Comparison of ENCODE assay signal across 10 cellular contexts in genomic region chr16:67470314-67470713, GRCh38. TPM values are rescaled to one million over a fixed set of nuclear protein-coding genes. Genes with fewer than 3 reads are reported as not detected.
DNase-seq lines count a peak whose midpoint lies in the region; ATAC-seq and TF ChIP-seq lines count a peak whose summit lies in the region.
"Had no signal": no experiment of that assay in that cellular context is flagged by ENCODE, and none has a peak within 500 bp of the region (broad histone marks: within the 10 kb centered on the region; RNA-seq: fewer than 3 reads in every experiment).

No MANE protein-coding gene starts in this region.

- 6 to 30% (median 16%) methylated on average over 4 to 7 of the region's 7 CpGs for WGBS in adrenal gland, 4 donors

- no peaks in the 10 kb centered on the region for H3K27me3 ChIP-seq in adrenal gland
- H3K27me3 ChIP-seq in subcutaneous abdominal adipose tissue (ENCODE audit: control insufficient read depth in 5 of 5, insufficient read depth in 4 of 5, low read length in 5 of 5) = no peaks in the 10 kb centered on the region
- H3K27me3 ChIP-seq: suprapubic skin had no signal

- TF ChIP-seq CTCF in adrenal gland (IDR thresholded peaks at IDR 0.05) = no peak
- TF ChIP-seq CTCF in activated CD8-positive, alpha-beta T cell treated with anti-CD3 and anti-CD28 coated beads for 36 hours (IDR thresholded peaks at IDR 0.05) = no peak

- POLR2A ChIA-PET in activated CD8-positive, alpha-beta T cell treated with anti-CD3 and anti-CD28 coated beads for 36 hours (lab: Charles Lee) = interaction anchor here (0.7 kb wide), 1 partner anchor 247 kb away, joined by 3 read pairs; no protein-coding TSS in a partner anchor

- H3K36me3 ChIP-seq in adrenal gland (replicated peaks in 1 of 2) (no peaks in the 10 kb centered on the region), subcutaneous abdominal adipose tissue (ENCODE audit: control insufficient read depth in 5 of 5, insufficient read depth in 5 of 5, low read length in 5 of 5) (peaks cover 0 to 3% (median 0%) of the 10 kb centered on the region in 5 donors)
- H3K36me3 ChIP-seq: suprapubic skin had no signal

- H3K36me3 Mint-ChIP-seq in activated CD8-positive, alpha-beta T cell treated with anti-CD3 and anti-CD28 coated beads for 36 hours (ENCODE audit: low read depth) = no peaks in the 10 kb centered on the region

- intact Hi-C loops in adrenal gland (cut with DNase I) = no loop called here
- intact Hi-C loops in activated CD8-positive, alpha-beta T cell treated with anti-CD3 and anti-CD28 coated beads for 36 hours (cut with micrococcal nuclease) = no loop called here

- peaks cover 29 to 43% of the 10 kb centered on the region in 2 donors for H3K4me1 ChIP-seq in adrenal gland (replicated peaks in 1 of 2)
- H3K4me1 ChIP-seq in subcutaneous abdominal adipose tissue (ENCODE audit: control insufficient read depth in 5 of 5, insufficient read depth in 5 of 5, low read length in 5 of 5) = peaks cover 5 to 43% (median 40%) of the 10 kb centered on the region in 5 donors

- CTCF ChIA-PET in activated CD8-positive, alpha-beta T cell treated with anti-CD3 and anti-CD28 coated beads for 36 hours (lab: Charles Lee) = interaction anchor here (1.0 to 3.0 kb wide), 5 partner anchors 12 to 210 kb away, joined by 3 to 11 read pairs (median 3); no protein-coding TSS in a partner anchor

- DNase-seq in NCI-H1092 (lab: John Stamatoyannopoulos, UW) (peak; percentile 84), adrenal gland (peak; percentile 91 to 98 (median 97)), hypothalamus (lab: John Stamatoyannopoulos, UW) (peak; percentile 18 to 96 (median 83)), SK-N-DZ (ENCODE audit: low spot score) (no peak)
- no peak for DNase-seq in activated CD8-positive, alpha-beta T cell treated with anti-CD3 and anti-CD28 coated beads for 36 hours
- DNase-seq: activated naive CD8-positive, alpha-beta T cell treated with anti-CD3 and anti-CD28 coated beads, Interleukin-2, amount 50 U/mL, for 24 hours had no signal

- ATAC-seq in HG03460 (IDR thresholded peaks at IDR 0.05; ENCODE audit: unreplicated experiment) = no peak
- ATAC-seq in activated CD8-positive, alpha-beta T cell treated with anti-CD3 and anti-CD28 coated beads for 36 hours = no peak
- ATAC-seq: activated CD4-positive, CD25-positive, alpha-beta regulatory T cell treated with anti-CD3 and anti-CD28 coated beads, Interleukin-2, amount 50 U/mL, for 24 hours; activated naive CD8-positive, alpha-beta T cell treated with anti-CD3 and anti-CD28 coated beads, Interleukin-2, amount 50 U/mL, for 24 hours had no signal

- H3K27me3 Mint-ChIP-seq in activated CD8-positive, alpha-beta T cell treated with anti-CD3 and anti-CD28 coated beads for 36 hours = no peaks in the 10 kb centered on the region
- H3K27me3 Mint-ChIP-seq: activated naive CD8-positive, alpha-beta T cell treated with anti-CD3 and anti-CD28 coated beads, Interleukin-2, amount 50 U/mL, for 24 hours had no signal

- H3K4me3 ChIP-seq in adrenal gland = no peak overlapping the region
- H3K4me3 ChIP-seq in subcutaneous abdominal adipose tissue (ENCODE audit: low read depth in 1 of 5, low read length in 5 of 5) = no peak overlapping the region
- H3K4me3 ChIP-seq: suprapubic skin had no signal

- H3K27ac Mint-ChIP-seq in activated CD8-positive, alpha-beta T cell treated with anti-CD3 and anti-CD28 coated beads for 36 hours = no peak overlapping the region
- H3K27ac Mint-ChIP-seq: activated naive CD8-positive, alpha-beta T cell treated with anti-CD3 and anti-CD28 coated beads, Interleukin-2, amount 50 U/mL, for 24 hours had no signal

- no peaks in the 10 kb centered on the region for H3K9me3 Mint-ChIP-seq in activated CD8-positive, alpha-beta T cell treated with anti-CD3 and anti-CD28 coated beads for 36 hours
- H3K9me3 Mint-ChIP-seq: activated naive CD8-positive, alpha-beta T cell treated with anti-CD3 and anti-CD28 coated beads, Interleukin-2, amount 50 U/mL, for 24 hours had no signal

- peaks cover 33% of the 10 kb centered on the region for H3K4me1 Mint-ChIP-seq in activated CD8-positive, alpha-beta T cell treated with anti-CD3 and anti-CD28 coated beads for 36 hours (ENCODE audit: low read depth)

- TF ChIP-seq POLR2A in adrenal gland (IDR thresholded peaks at IDR 0.05) = peak in 1 of 2 donors; percentile 40

- no peaks in the 10 kb centered on the region for H3K9me3 ChIP-seq in adrenal gland (replicated peaks in 1 of 3)
- no peaks in the 10 kb centered on the region for H3K9me3 ChIP-seq in subcutaneous abdominal adipose tissue (ENCODE audit: control insufficient read depth in 5 of 5, low read length in 5 of 5)
- H3K9me3 ChIP-seq: suprapubic skin had no signal

- peak overlapping the region in 3 of 5 donors; percentile 5 to 44 (median 30) for H3K9ac ChIP-seq in subcutaneous abdominal adipose tissue (ENCODE audit: low read length in 5 of 5)

- no peak overlapping the region for H3K4me3 Mint-ChIP-seq in activated CD8-positive, alpha-beta T cell treated with anti-CD3 and anti-CD28 coated beads for 36 hours
- H3K4me3 Mint-ChIP-seq: activated naive CD8-positive, alpha-beta T cell treated with anti-CD3 and anti-CD28 coated beads, Interleukin-2, amount 50 U/mL, for 24 hours had no signal

- peak overlapping the region in 2 of 5 donors; percentile 5 to 62 for H3K27ac ChIP-seq in adrenal gland
- no peak overlapping the region for H3K27ac ChIP-seq in subcutaneous abdominal adipose tissue (ENCODE audit: low read depth, low read length)
- H3K27ac ChIP-seq: suprapubic skin had no signal

RNA-seq across cellular contexts. Expression of gene ATP6V0D1, which starts 10.6 kb away (rescaled TPM):
- total RNA-seq in adrenal gland = 100 to 1,000 TPM; 114 to 244 (median 168) TPM
- polyA plus RNA-seq in adrenal gland = 100 to 1,000 TPM in 1 of 3 donors, 10 to 100 TPM in 2; 24.1 to 186 (median 31.9) TPM
- 61.3 and 68.8 TPM in 2 replicates for polyA plus RNA-seq in SK-N-DZ (2014; cell fraction: cytosol; rRNA removed)
- polyA plus RNA-seq in SK-N-DZ (2014; cell fraction: nucleus; rRNA removed) = 33.0 and 44.5 TPM in 2 replicates
- total RNA-seq in activated CD8-positive, alpha-beta T cell treated with anti-CD3 and anti-CD28 coated beads for 36 hours = 10 to 100 TPM; 17.5 to 18.2 TPM

RNA-seq across cellular contexts. Expression of gene AGRP, which starts 13.0 kb away (rescaled TPM):
- 10 to 100 TPM in 3 of 8 donors, 1 to 10 TPM in 5; 3.1 to 23.1 (median 8.0) TPM for total RNA-seq in adrenal gland
- polyA plus RNA-seq in adrenal gland = 10 to 100 TPM in 2 of 3 donors, 1 to 10 TPM in 1; 2.9 to 56.7 (median 52.0) TPM
- not detected in 2 replicates for polyA plus RNA-seq in SK-N-DZ (2014; cell fraction: cytosol; rRNA removed)
- not detected in 2 replicates for polyA plus RNA-seq in SK-N-DZ (2014; cell fraction: nucleus; rRNA removed)
- total RNA-seq in activated CD8-positive, alpha-beta T cell treated with anti-CD3 and anti-CD28 coated beads for 36 hours = not detected
- total RNA-seq: suprapubic skin had no signal

RNA-seq across cellular contexts. Expression of gene HSD11B2, which starts 39.4 kb away (rescaled TPM):
- 10 to 100 TPM in 2 of 8 donors, 1 to 10 TPM in 5, under 1 TPM in 1; 0.69 to 12.3 (median 5.2) TPM for total RNA-seq in adrenal gland
- polyA plus RNA-seq in adrenal gland = 1 to 10 TPM; 1.8 to 3.7 (median 3.5) TPM
- polyA plus RNA-seq in SK-N-DZ (2014; cell fraction: cytosol; rRNA removed) = 16.8 and 26.2 TPM in 2 replicates
- 48.0 and 51.3 TPM in 2 replicates for polyA plus RNA-seq in SK-N-DZ (2014; cell fraction: nucleus; rRNA removed)
- total RNA-seq in activated CD8-positive, alpha-beta T cell treated with anti-CD3 and anti-CD28 coated beads for 36 hours = 1 to 10 TPM; 1.6 to 2.3 TPM

RNA-seq across cellular contexts. Expression of gene ZDHHC1, which starts 54.0 kb away (rescaled TPM):
- 10 to 100 TPM in 7 of 8 donors, 1 to 10 TPM in 1; 4.2 to 30.0 (median 15.0) TPM for total RNA-seq in adrenal gland
- polyA plus RNA-seq in adrenal gland = 1 to 10 TPM; 1.3 to 8.5 (median 7.9) TPM
- polyA plus RNA-seq in SK-N-DZ (2014; cell fraction: cytosol; rRNA removed) = 8.7 and 15.7 TPM in 2 replicates
- polyA plus RNA-seq in SK-N-DZ (2014; cell fraction: nucleus; rRNA removed) = 15.0 and 29.7 TPM in 2 replicates
- under 1 TPM; 0.54 to 0.60 TPM for total RNA-seq in activated CD8-positive, alpha-beta T cell treated with anti-CD3 and anti-CD28 coated beads for 36 hours

RNA-seq across cellular contexts. Expression of gene RIPOR1, which starts 58.3 kb away (rescaled TPM):
- 100 to 1,000 TPM in 1 of 8 donors, 10 to 100 TPM in 7; 34.6 to 168 (median 64.1) TPM for total RNA-seq in adrenal gland
- 10 to 100 TPM; 19.6 to 83.5 (median 56.6) TPM for polyA plus RNA-seq in adrenal gland
- 15.0 and 16.7 TPM in 2 replicates for polyA plus RNA-seq in SK-N-DZ (2014; cell fraction: cytosol; rRNA removed)
- 21.7 and 69.4 TPM in 2 replicates for polyA plus RNA-seq in SK-N-DZ (2014; cell fraction: nucleus; rRNA removed)
- total RNA-seq in activated CD8-positive, alpha-beta T cell treated with anti-CD3 and anti-CD28 coated beads for 36 hours = 10 to 100 TPM; 15.7 to 20.0 TPM

Comparison
In these comparisons a context has a peak if more than half of its experiments do, and no peak if none do; other contexts are left out.
1. DNase-seq: peak in NCI-H1092 (single experiment), adrenal gland (7 of 7) and hypothalamus (51 of 51); none in SK-N-DZ (single experiment) and activated CD8-positive, alpha-beta T cell treated with anti-CD3 and anti-CD28 coated beads for 36 hours (single experiment).
2. RNA of gene ATP6V0D1, which starts 10.6 kb away (total RNA-seq): 114 to 244 TPM in adrenal gland; 17.5 to 18.2 TPM in activated CD8-positive, alpha-beta T cell treated with anti-CD3 and anti-CD28 coated beads for 36 hours; every median in the first group is over 4 times any median in the second.